ENCODE assay signal across 8 cellular contexts in the genomic region with DNA sequence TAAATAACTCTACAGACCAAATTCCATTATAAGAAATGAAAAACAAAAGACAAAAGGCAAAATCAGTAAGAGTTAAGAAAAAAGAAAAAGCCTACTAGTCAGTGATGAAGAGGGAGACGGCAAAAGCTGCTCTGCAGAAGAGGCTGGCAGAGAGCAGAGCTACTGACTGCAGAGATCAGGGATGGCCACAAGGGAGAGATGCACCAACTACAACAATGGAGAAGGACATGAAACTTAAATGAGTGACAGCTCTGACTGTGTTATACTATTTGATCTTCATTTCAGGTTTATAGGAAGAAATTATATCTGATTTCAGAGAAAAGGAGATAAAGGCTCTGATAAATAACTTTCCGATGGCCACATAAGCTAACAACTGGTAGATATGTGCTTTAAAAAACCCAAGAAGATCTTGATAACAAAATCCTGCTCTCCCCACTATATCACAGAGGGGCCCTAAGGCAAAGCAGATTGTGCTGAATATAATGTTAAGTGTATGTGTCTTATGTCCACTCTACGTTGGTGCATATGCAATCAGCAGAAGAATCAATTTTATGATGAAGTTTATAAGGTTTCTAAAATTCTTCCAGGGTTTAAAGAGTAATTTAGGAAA. TPM values are rescaled to one million over a fixed set of nuclear protein-coding genes. Genes with fewer than 3 reads are reported as not detected.
A peak's percentile ranks its signal among the peaks of the same experiment; 100 is the strongest.
DNase-seq lines count a peak whose midpoint lies in the region; ATAC-seq and TF ChIP-seq lines count a peak whose summit lies in the region.

No MANE protein-coding gene starts in this region.

- no peaks in the 10 kb centered on the region for H3K27me3 ChIP-seq in kidney epithelial cell (ENCODE audit: control insufficient read depth, insufficient read depth, low read length)

- H3K4me3 ChIP-seq in kidney epithelial cell (ENCODE audit: low read depth, low read length), result no peak overlapping the region

- H3K27me3 Mint-ChIP-seq in activated CD4-positive, alpha-beta T cell treated with anti-CD3 and anti-CD28 coated beads, Interleukin-2, amount 10 ng/mL, durations not matched to agents 24 days and 14 days, result no peaks in the 10 kb centered on the region
- no peaks in the 10 kb centered on the region for H3K27me3 Mint-ChIP-seq in activated naive CD8-positive, alpha-beta T cell treated with anti-CD3 and anti-CD28 coated beads, Interleukin-2, amount 50 U/mL, for 24 hours

- peaks cover 28% of the 10 kb centered on the region for H3K36me3 Mint-ChIP-seq in activated CD4-positive, alpha-beta T cell treated with anti-CD3 and anti-CD28 coated beads, Interleukin-2, amount 10 ng/mL, durations not matched to agents 24 days and 14 days (ENCODE audit: low read depth)
- H3K36me3 Mint-ChIP-seq in activated naive CD8-positive, alpha-beta T cell treated with anti-CD3 and anti-CD28 coated beads, Interleukin-2, amount 50 U/mL, for 24 hours (ENCODE audit: low read depth), result peaks cover 39% of the 10 kb centered on the region

- TF ChIP-seq CTCF in kidney epithelial cell (IDR thresholded peaks at IDR 0.05; ENCODE audit: insufficient read depth, low read length, poor library complexity, severe bottlenecking), result peak; percentile 22

- peaks cover 3% of the 10 kb centered on the region for H3K4me1 Mint-ChIP-seq in activated CD4-positive, alpha-beta T cell treated with anti-CD3 and anti-CD28 coated beads, Interleukin-2, amount 10 ng/mL, durations not matched to agents 24 days and 14 days
- no peaks in the 10 kb centered on the region for H3K4me1 Mint-ChIP-seq in activated naive CD8-positive, alpha-beta T cell treated with anti-CD3 and anti-CD28 coated beads, Interleukin-2, amount 50 U/mL, for 24 hours

- H3K36me3 ChIP-seq in kidney epithelial cell (ENCODE audit: control insufficient read depth, insufficient read depth, low read length), result peaks cover 1% of the 10 kb centered on the region

- H3K27ac Mint-ChIP-seq in activated CD4-positive, alpha-beta T cell treated with anti-CD3 and anti-CD28 coated beads, Interleukin-2, amount 10 ng/mL, durations not matched to agents 24 days and 14 days, result no peak overlapping the region
- H3K27ac Mint-ChIP-seq in activated naive CD8-positive, alpha-beta T cell treated with anti-CD3 and anti-CD28 coated beads, Interleukin-2, amount 50 U/mL, for 24 hours, result no peak overlapping the region

- DNase-seq in activated CD4-positive, alpha-beta T cell treated with anti-CD3 and anti-CD28 coated beads, Interleukin-2, amount 10 ng/mL, durations not matched to agents 24 days and 14 days, result peak; percentile 64
- no peak for DNase-seq in activated CD4-positive, alpha-beta T cell treated with anti-CD3 and anti-CD28 coated beads, Interleukin-2, amount 50 U/mL, for 48 hours
- no peak for DNase-seq in activated naive CD8-positive, alpha-beta T cell treated with anti-CD3 and anti-CD28 coated beads, Interleukin-2, amount 50 U/mL, for 24 hours
- DNase-seq in kidney epithelial cell (ENCODE audit: low read depth) (no peak), NCI-H2029 treated with DMSO at 0.1 percent for 48 hours (lab: John Stamatoyannopoulos, UW) (no peak), GDM1 (lab: John Stamatoyannopoulos, UW) (no peak), NCI-H1092 treated with DMSO at 0.1 percent for 48 hours (lab: John Stamatoyannopoulos, UW) (no peak)

- no peak overlapping the region for H3K4me3 Mint-ChIP-seq in activated CD4-positive, alpha-beta T cell treated with anti-CD3 and anti-CD28 coated beads, Interleukin-2, amount 10 ng/mL, durations not matched to agents 24 days and 14 days
- no peak overlapping the region for H3K4me3 Mint-ChIP-seq in activated naive CD8-positive, alpha-beta T cell treated with anti-CD3 and anti-CD28 coated beads, Interleukin-2, amount 50 U/mL, for 24 hours

- peak; percentile 72 for ATAC-seq in HG03442 (IDR thresholded peaks at IDR 0.05; ENCODE audit: unreplicated experiment)
- ATAC-seq in activated naive CD8-positive, alpha-beta T cell treated with anti-CD3 and anti-CD28 coated beads, Interleukin-2, amount 50 U/mL, for 24 hours, result peak; percentile 76

- H3K9me3 Mint-ChIP-seq in activated CD4-positive, alpha-beta T cell treated with anti-CD3 and anti-CD28 coated beads, Interleukin-2, amount 10 ng/mL, durations not matched to agents 24 days and 14 days, result no peaks in the 10 kb centered on the region
- H3K9me3 Mint-ChIP-seq in activated naive CD8-positive, alpha-beta T cell treated with anti-CD3 and anti-CD28 coated beads, Interleukin-2, amount 50 U/mL, for 24 hours, result no peaks in the 10 kb centered on the region

- intact Hi-C loops in activated CD4-positive, alpha-beta T cell treated with anti-CD3 and anti-CD28 coated beads, Interleukin-2, amount 10 ng/mL, durations not matched to agents 24 days and 14 days (cut with micrococcal nuclease), result loop anchor here (1.0 kb wide), 1 partner anchor 129 kb away; no protein-coding TSS in a partner anchor

RNA-seq across cellular contexts. Expression of gene COX18, which starts 58.4 kb away (rescaled TPM):
- total RNA-seq in activated CD4-positive, alpha-beta T cell treated with anti-CD3 and anti-CD28 coated beads, Interleukin-2, amount 10 ng/mL, durations not matched to agents 24 days and 14 days, result 21.2 and 22.2 TPM in 2 replicates
- 29.8 and 33.8 TPM in 2 replicates for total RNA-seq in kidney epithelial cell
